Comparison of ENCODE assay signal across 2 cellular contexts in the genomic region with DNA sequence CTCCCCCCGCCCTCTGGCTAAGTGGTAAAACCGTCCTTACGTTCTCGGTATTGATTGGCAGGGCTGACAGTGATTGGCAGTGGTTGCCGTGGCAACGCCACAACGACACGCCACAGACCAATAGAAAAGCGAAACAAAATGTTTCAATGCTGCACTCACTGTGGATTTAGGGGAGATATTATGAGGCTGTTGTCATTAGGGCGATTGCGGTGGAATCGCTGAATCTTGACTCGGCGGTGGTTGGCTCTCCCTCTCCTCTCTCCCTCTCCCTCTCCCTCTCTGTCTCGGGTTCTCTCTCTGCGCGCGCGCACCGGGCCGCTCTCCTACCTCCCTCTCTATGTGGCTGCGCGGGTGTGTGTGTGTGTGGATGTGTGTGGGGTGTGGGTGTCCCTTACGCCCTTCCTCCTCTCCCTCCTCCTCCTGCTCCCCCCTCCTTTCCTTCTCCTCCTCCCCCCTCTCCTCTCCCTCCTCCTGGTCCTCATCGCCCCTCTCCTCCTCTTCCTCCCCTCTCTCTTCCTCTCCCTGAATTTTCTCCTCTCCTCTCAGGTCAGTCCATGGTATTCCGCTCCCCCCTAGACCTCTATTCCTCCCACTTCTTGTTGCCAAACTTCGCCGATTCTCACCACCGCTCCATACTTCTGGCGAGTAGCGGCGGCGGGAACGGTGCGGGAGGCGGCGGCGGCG.
A peak's percentile ranks its signal among the peaks of the same experiment; 100 is the strongest.
TF ChIP-seq lines count a peak whose summit lies in the region.

Gene SIX3 (plus strand): TSS at position 152 of the 684 bp plus-strand sequence. CDS start 403 bp downstream, at position 555.

TF ChIP-seq in GM23338, 12 proteins besides CTCF, POLR2A, EP300 and RAD21 (continued from another document):
- no peak for TF ChIP-seq STAT1 (IDR thresholded peaks at IDR 0.05; ENCODE audit: unreplicated experiment)
- TF ChIP-seq EZH2phosphoT487 (IDR thresholded peaks at IDR 0.05; ENCODE audit: unreplicated experiment) = peak; percentile 96
- TF ChIP-seq JUNB (IDR thresholded peaks at IDR 0.05; ENCODE audit: unreplicated experiment) = no peak
- peak; percentile 96 for TF ChIP-seq EZH2 (IDR thresholded peaks at IDR 0.05; ENCODE audit: low read depth, unreplicated experiment)

TF ChIP-seq in GM12878, 131 proteins besides CTCF, POLR2A, EP300 and RAD21:
- TF ChIP-seq PBX3 (IDR thresholded peaks at IDR 0.05; ENCODE audit: insufficient replicate concordance, low read depth, low read length) (peak; percentile 93), RUNX3 (IDR thresholded peaks at IDR 0.05; ENCODE audit: low read length) (peak; percentile 15; the same call in 1 of the 2 replicates), ZNF592 (IDR thresholded peaks at IDR 0.05) (no peak), BMI1 (IDR thresholded peaks at IDR 0.05; ENCODE audit: borderline replicate concordance) (peak; percentile 23; the same call in 1 of the 2 replicates)
- TF ChIP-seq, protein P1, sequence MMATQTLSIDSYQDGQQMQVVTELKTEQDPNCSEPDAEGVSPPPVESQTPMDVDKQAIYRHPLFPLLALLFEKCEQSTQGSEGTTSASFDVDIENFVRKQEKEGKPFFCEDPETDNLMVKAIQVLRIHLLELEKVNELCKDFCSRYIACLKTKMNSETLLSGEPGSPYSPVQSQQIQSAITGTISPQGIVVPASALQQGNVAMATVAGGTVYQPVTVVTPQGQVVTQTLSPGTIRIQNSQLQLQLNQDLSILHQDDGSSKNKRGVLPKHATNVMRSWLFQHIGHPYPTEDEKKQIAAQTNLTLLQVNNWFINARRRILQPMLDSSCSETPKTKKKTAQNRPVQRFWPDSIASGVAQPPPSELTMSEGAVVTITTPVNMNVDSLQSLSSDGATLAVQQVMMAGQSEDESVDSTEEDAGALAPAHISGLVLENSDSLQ (IDR thresholded peaks at IDR 0.05) = peak; percentile 93
